In the genomic region with DNA sequence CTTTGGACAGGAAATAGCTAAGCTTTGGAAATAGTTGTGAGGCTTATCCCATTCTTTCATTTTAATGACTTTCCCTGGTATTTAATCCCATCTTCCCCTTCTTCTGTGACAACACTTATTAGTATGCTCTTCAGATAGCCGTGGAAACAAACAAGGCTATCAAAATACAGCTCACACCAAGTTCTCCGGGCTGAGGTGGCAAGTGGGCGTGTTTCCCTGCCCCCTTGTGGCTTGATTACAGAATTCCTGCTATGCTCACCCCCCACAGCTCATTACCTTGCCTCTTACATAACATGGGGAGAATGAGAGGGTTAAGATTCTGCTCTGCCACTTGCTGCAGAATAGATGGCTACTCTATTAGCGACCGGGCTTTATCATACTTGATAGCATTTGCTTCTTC, we compare ENCODE assay signal across 12 cellular contexts.
DNase-seq lines count a peak whose midpoint lies in the region; ATAC-seq and TF ChIP-seq lines count a peak whose summit lies in the region.
"Had no signal": no experiment of that assay in that cellular context is flagged by ENCODE, and none has a peak within 500 bp of the region (broad histone marks: within the 10 kb centered on the region; RNA-seq: fewer than 3 reads in every experiment).

No MANE protein-coding gene starts in this region.

- H3K27ac ChIP-seq in right lobe of liver (no peak overlapping the region), gastrocnemius medialis (no peak overlapping the region)
- H3K27ac ChIP-seq: vagina had no signal

- H3K36me3 ChIP-seq in NT2/D1 (ENCODE audit: insufficient read depth, insufficient read length, low read length) (no peaks in the 10 kb centered on the region), right lobe of liver (no peaks in the 10 kb centered on the region), gastrocnemius medialis (no peaks in the 10 kb centered on the region)
- H3K36me3 ChIP-seq: vagina had no signal

- 18% methylated on average over 5 of the region's 5 CpGs for WGBS in right lobe of liver (ENCODE audit: insufficient coverage, low coverage, low lambda C conversion rate, missing lambda C conversion rate)

- H3K4me3 ChIP-seq in AG04449 (ENCODE audit: low read depth, low read length), result no peak overlapping the region
- no peak overlapping the region for H3K4me3 ChIP-seq in NT2/D1 (ENCODE audit: insufficient read length, low read depth)
- no peak overlapping the region for H3K4me3 ChIP-seq in fibroblast of villous mesenchyme (ENCODE audit: low read depth, low read length)
- H3K4me3 ChIP-seq in right lobe of liver, result no peak overlapping the region
- H3K4me3 ChIP-seq in gastrocnemius medialis, result no peak overlapping the region
- H3K4me3 ChIP-seq: vagina had no signal

- H3K9me3 ChIP-seq in NT2/D1 (ENCODE audit: insufficient read depth, low read length) (no peaks in the 10 kb centered on the region), right lobe of liver (no peaks in the 10 kb centered on the region), gastrocnemius medialis (no peaks in the 10 kb centered on the region)
- H3K9me3 ChIP-seq: vagina had no signal

- in situ Hi-C loops in gastrocnemius medialis (cut with MboI; ENCODE audit: low sequenced_read_pairs in 4 of 4), result no loop called here

- CTCF ChIA-PET in AG04449 (lab: Yijun Ruan, JAX), result interaction anchor here (0.8 to 1.7 kb wide), 6 partner anchors 9 to 490 kb away, joined by 3 to 6 read pairs (median 3); no protein-coding TSS in a partner anchor

- no peak overlapping the region for H3K9ac ChIP-seq in NT2/D1 (ENCODE audit: insufficient read length, low read depth)

- H3K27me3 ChIP-seq in NT2/D1 (ENCODE audit: insufficient read depth, insufficient read length) (no peaks in the 10 kb centered on the region), right lobe of liver (no peaks in the 10 kb centered on the region), gastrocnemius medialis (no peaks in the 10 kb centered on the region)
- H3K27me3 ChIP-seq: vagina had no signal

- no peak for DNase-seq in AG04449 (ENCODE audit: low read depth, low spot score)
- DNase-seq in NT2/D1 (ENCODE audit: low read depth, low spot score), result peak; percentile 30
- DNase-seq in fibroblast of villous mesenchyme (ENCODE audit: low read depth), result no peak
- DNase-seq in T-helper 9 cell, result no peak
- DNase-seq in right lobe of liver, result no peak
- DNase-seq in gastrocnemius medialis, result no peak
- DNase-seq: activated CD8-positive, alpha-beta memory T cell treated with anti-CD3 and anti-CD28 coated beads, Interleukin-2, amount 50 U/mL, for 4 hours; SHP77; stimulated activated CD4-positive, alpha-beta T cell treated with anti-CD3 and anti-CD28 coated beads, Interleukin-4, amount 100 ng/mL, for 1 hour had no signal

- no peaks in the 10 kb centered on the region for H3K4me1 ChIP-seq in NT2/D1 (ENCODE audit: insufficient read depth, insufficient read length)
- no peaks in the 10 kb centered on the region for H3K4me1 ChIP-seq in right lobe of liver
- no peaks in the 10 kb centered on the region for H3K4me1 ChIP-seq in gastrocnemius medialis
- H3K4me1 ChIP-seq: vagina had no signal

- POLR2A ChIA-PET in AG04449 (lab: Yijun Ruan, JAX), result no interaction called here

- TF ChIP-seq POLR2A in right lobe of liver (IDR thresholded peaks at IDR 0.05), result no peak
- TF ChIP-seq POLR2A in gastrocnemius medialis (IDR thresholded peaks at IDR 0.05), result no peak

- intact Hi-C loops in right lobe of liver (cut with DNase I) (no loop called here), gastrocnemius medialis (cut with DNase I; ENCODE audit: low total_unique reads) (loop anchor here (5.0 kb wide), 1 partner anchor 697 kb away; no protein-coding TSS in a partner anchor)

- ATAC-seq in GM18502 (IDR thresholded peaks at IDR 0.05; ENCODE audit: poor library complexity, unreplicated experiment) (peak; percentile 55), HG02610 (IDR thresholded peaks at IDR 0.05; ENCODE audit: unreplicated experiment) (no peak), right lobe of liver (no peak), gastrocnemius medialis (no peak)

- TF ChIP-seq CTCF in AG04449 (IDR thresholded peaks at IDR 0.05; ENCODE audit: insufficient read depth, low read length, missing control alignments), result peak; percentile 28
- TF ChIP-seq CTCF in fibroblast of villous mesenchyme (IDR thresholded peaks at IDR 0.05; ENCODE audit: insufficient read depth, low read depth, low read length), result peak; percentile 31
- no peak for TF ChIP-seq CTCF in right lobe of liver (IDR thresholded peaks at IDR 0.05)
- TF ChIP-seq CTCF in gastrocnemius medialis (IDR thresholded peaks at IDR 0.05 in 4 of 5, conservative IDR thresholded peaks at IDR 0.05 in 1 of 5), result no peak

Comparison
In these comparisons a context has a peak if more than half of its experiments do, and no peak if none do; other contexts are left out.
1. CTCF ChIP-seq: peak in AG04449 (single experiment) and fibroblast of villous mesenchyme (single experiment); none in right lobe of liver (0 of 4) and gastrocnemius medialis (0 of 5).